In the genomic region with DNA sequence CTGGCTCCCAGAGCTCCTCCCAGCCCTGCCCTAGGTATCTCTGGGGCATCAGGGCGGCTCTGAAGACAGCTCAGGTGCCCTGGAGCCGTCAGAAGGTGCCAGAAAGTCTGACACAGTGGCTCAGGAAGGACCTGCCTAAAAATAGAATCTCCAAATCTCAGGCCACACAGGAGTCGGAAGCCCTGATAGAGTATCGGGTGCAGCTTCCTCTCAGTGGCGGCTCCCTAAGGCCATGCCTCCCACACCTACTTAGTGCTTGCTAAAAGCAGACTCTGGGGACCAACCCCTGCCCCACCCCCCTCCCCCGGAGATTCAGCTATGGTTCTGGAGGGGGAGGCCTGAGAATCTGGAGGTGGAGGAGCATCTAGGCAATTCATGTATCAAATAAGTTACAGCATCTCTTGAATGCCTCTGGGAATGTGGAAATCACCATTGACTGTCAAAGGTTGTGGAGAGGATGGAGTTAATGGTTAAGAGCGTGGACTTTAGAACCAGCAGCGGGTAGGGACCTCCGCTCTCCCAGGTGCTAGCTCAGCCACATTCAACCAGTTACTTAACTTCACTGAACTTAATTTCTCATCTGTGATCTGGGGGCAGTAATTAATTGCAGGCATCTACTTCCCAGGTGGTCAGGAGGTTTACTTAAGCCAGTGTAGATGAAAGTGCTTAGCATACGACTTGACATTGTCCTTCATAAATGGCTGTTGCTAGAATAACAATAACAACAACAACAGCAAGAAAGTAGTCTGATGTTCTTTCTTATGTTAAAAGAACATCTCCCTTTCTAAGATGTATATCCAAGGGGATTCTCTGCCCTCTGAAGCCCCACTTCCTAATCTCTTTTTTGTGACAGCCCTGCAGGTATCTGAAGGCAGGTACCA, we compare ENCODE assay signal across 9 cellular contexts. TPM values are rescaled to one million over a fixed set of nuclear protein-coding genes. Genes with fewer than 3 reads are reported as not detected.
A peak's percentile ranks its signal among the peaks of the same experiment; 100 is the strongest.
DNase-seq lines count a peak whose midpoint lies in the region; ATAC-seq, FAIRE-seq and TF ChIP-seq lines count a peak whose summit lies in the region.
"Had no signal": no experiment of that assay in that cellular context is flagged by ENCODE, and none has a peak within 500 bp of the region (broad histone marks: within the 10 kb centered on the region; RNA-seq: fewer than 3 reads in every experiment).

No MANE protein-coding gene starts in this region.

- H3K27ac ChIP-seq in HEK293 (ENCODE audit: extremely low read depth, low read depth, low read length) (no peak overlapping the region), K562 (ENCODE audit: extremely low read depth, low read depth, low read length) (no peak overlapping the region), mesendoderm (ENCODE audit: low read depth, low read length) (no peak overlapping the region)
- H3K27ac ChIP-seq: vagina had no signal

- intact Hi-C loops in K562 (cut with micrococcal nuclease): no loop called here

- no peak overlapping the region for H2BK15ac ChIP-seq in mesendoderm (replicated peaks; ENCODE audit: low read depth)

- no peak overlapping the region for H3K4ac ChIP-seq in mesendoderm (ENCODE audit: low read depth, low read length)

- H3K9ac ChIP-seq in K562 (ENCODE audit: insufficient read depth in 1 of 2, low read depth in 2 of 2, low read length in 2 of 2) (no peak overlapping the region), mesendoderm (ENCODE audit: low read length) (no peak overlapping the region)

- DNase-seq in GM10266 (ENCODE audit: extremely low spot score): peak; percentile 31
- DNase-seq in K562 (ENCODE audit: extremely low read depth in 1 of 4, low spot score in 3 of 4): no peak
- peak; percentile 68 for DNase-seq in mesendoderm
- DNase-seq in NCI-H1436 treated with DMSO at 0.1 percent for 48 hours (lab: John Stamatoyannopoulos, UW): no peak
- no peak for DNase-seq in dedifferentiated amniotic fluid mesenchymal stem cell (ENCODE audit: extremely low spot score)
- no peak for DNase-seq in SIG-M5 treated with dmso at 0.1 percent for 504 hours (lab: John Stamatoyannopoulos, UW; ENCODE audit: unreplicated experiment)

- no peak overlapping the region for H2AK5ac ChIP-seq in mesendoderm (ENCODE audit: low read length)

- TF ChIP-seq RAD21 in K562 (CRISPR knock-in tag; conservative IDR thresholded peaks at IDR 0.05 in 1 of 2, IDR thresholded peaks at IDR 0.05 in 1 of 2): no peak

- no peaks in the 10 kb centered on the region for H3K79me1 ChIP-seq in mesendoderm (ENCODE audit: low read length)

- CTCF ChIA-PET in HEK293 (lab: Yijun Ruan, JAX): no interaction called here
- CTCF ChIA-PET in K562 (lab: Yijun Ruan, JAX; ENCODE audit: low intra/inter-chr PET ratio): no interaction called here

- no peak overlapping the region for H3K23ac ChIP-seq in mesendoderm (ENCODE audit: low read length)

- no TSS peak for BruUV-seq in K562 (replicated peaks; lab: Mats Ljungman, UMichigan)

- peak; percentile 62; the same call in 2 of the 3 replicates for ATAC-seq in K562
- no peak for ATAC-seq in GM19328 (IDR thresholded peaks at IDR 0.05; ENCODE audit: unreplicated experiment)

- H3K4me3 ChIP-seq in HEK293 (ENCODE audit: low read depth, low read length) (no peak overlapping the region), K562 (no peak overlapping the region), mesendoderm (ENCODE audit: low read length) (no peak overlapping the region)
- H3K4me3 ChIP-seq: vagina had no signal

- H3K4me1 ChIP-seq in HEK293 (ENCODE audit: control insufficient read depth, insufficient read depth, low read length) (0 out of 2 replicates have a peak, but pooled peaks cover 3% of the 10 kb centered on the region), K562 (replicated peaks in 1 of 2; ENCODE audit: control insufficient read depth in 2 of 2, insufficient read depth in 2 of 2, low read length in 2 of 2) (no peaks in the 10 kb centered on the region; a peak in 1 of 5 replicates), mesendoderm (ENCODE audit: control insufficient read depth, low read depth, low read length) (peaks cover 13% of the 10 kb centered on the region)

- no peak for TF ChIP-seq EP300 in K562 (IDR thresholded peaks at IDR 0.05; ENCODE audit: low read length)

- H3K36me3 ChIP-seq in HEK293 (ENCODE audit: control insufficient read depth in 2 of 2, insufficient read depth in 1 of 2, low read length in 2 of 2): no peaks in the 10 kb centered on the region
- no peaks in the 10 kb centered on the region for H3K36me3 ChIP-seq in K562 (ENCODE audit: control insufficient read depth, insufficient read depth, low read length)
- no peaks in the 10 kb centered on the region for H3K36me3 ChIP-seq in mesendoderm (ENCODE audit: control insufficient read depth, insufficient read depth, low read length)
- H3K36me3 ChIP-seq: vagina had no signal

- H3K27me3 ChIP-seq in K562 (ENCODE audit: control insufficient read depth in 2 of 2, insufficient read depth in 2 of 2, low read length in 2 of 2) (peaks cover 9 to 40% of the 10 kb centered on the region in 2 experiments; a peak in 4 of 5 replicates), mesendoderm (ENCODE audit: insufficient read depth, low read length, poor library complexity) (peaks cover 18% of the 10 kb centered on the region)
- H3K27me3 ChIP-seq: vagina had no signal

- H4K8ac ChIP-seq in mesendoderm (ENCODE audit: low read depth, low read length): no peak overlapping the region

- POLR2A ChIA-PET in HEK293 (lab: Yijun Ruan, JAX) (no interaction called here), K562 (lab: Yijun Ruan, JAX) (interaction anchor here (0.6 kb wide), 1 partner anchor 177 kb away, joined by 3 read pairs; no protein-coding TSS in a partner anchor)

- H3K56ac ChIP-seq in mesendoderm (ENCODE audit: low read length): peak overlapping the region; percentile 54

- no peaks in the 10 kb centered on the region for H3K79me2 ChIP-seq in K562 (ENCODE audit: control insufficient read depth, insufficient read depth, low read length)
- H3K79me2 ChIP-seq in mesendoderm (ENCODE audit: control insufficient read depth, insufficient read depth, low read length): no peaks in the 10 kb centered on the region

- H2AFZ ChIP-seq in K562 (ENCODE audit: low read depth, low read length): no peak overlapping the region

- no peak overlapping the region for H2BK120ac ChIP-seq in mesendoderm (ENCODE audit: low read depth, low read length)

- H2BK5ac ChIP-seq in mesendoderm (ENCODE audit: low read length): no peak overlapping the region

- no peak overlapping the region for H3K18ac ChIP-seq in mesendoderm (ENCODE audit: low read length)

- no peaks in the 10 kb centered on the region for H4K20me1 ChIP-seq in K562 (replicated peaks; ENCODE audit: control insufficient read depth, insufficient read depth, low read length)

- no peak overlapping the region for H4K5ac ChIP-seq in mesendoderm (ENCODE audit: low read length)

- no peak overlapping the region for H3K4me2 ChIP-seq in K562 (ENCODE audit: insufficient read depth, low read length)
- H3K4me2 ChIP-seq in mesendoderm (ENCODE audit: low read length): peak overlapping the region; percentile 14

- no peaks in the 10 kb centered on the region for H3K9me1 ChIP-seq in K562 (ENCODE audit: control insufficient read depth, insufficient read depth, low read length)

- TF ChIP-seq POLR2A in K562 (conservative IDR thresholded peaks at IDR 0.05): no peak

- in situ Hi-C loops in K562 (cut with MboI): no loop called here

- no peak for TF ChIP-seq CTCF in GM10266 (IDR thresholded peaks at IDR 0.05; ENCODE audit: control insufficient read depth, insufficient read depth, low read depth, missing control alignments)
- TF ChIP-seq CTCF in HEK293 (tag by site-specific recombination; IDR thresholded peaks at IDR 0.05): no peak
- no peak for TF ChIP-seq CTCF in K562 (IDR thresholded peaks at IDR 0.05 in 2 of 3, conservative IDR thresholded peaks at IDR 0.05 in 1 of 3; ENCODE audit: insufficient read depth in 2 of 3, low read depth in 1 of 3, low read length in 3 of 3)

- no peak for FAIRE-seq in K562 (lab: Jason Lieb, UNC)

- 0% methylated on average over 9 of the region's 10 CpGs for WGBS in K562 (ENCODE audit: insufficient coverage, low coverage, missing lambda C conversion rate)
- WGBS in mesendoderm (ENCODE audit: extremely low coverage, insufficient coverage, low lambda C conversion rate): no CpG with 5 or more reads among the region's 10 CpGs

- H3K9me3 ChIP-seq in HEK293 (ENCODE audit: control insufficient read depth, insufficient read depth, low read depth, low read length) (no peaks in the 10 kb centered on the region), K562 (replicated peaks; ENCODE audit: control insufficient read depth, insufficient read depth, low read depth, low read length) (no peaks in the 10 kb centered on the region)
- H3K9me3 ChIP-seq: vagina had no signal

TF ChIP-seq in HEK293, 187 proteins besides CTCF, POLR2A, EP300 and RAD21 (continues in another document):
- no peak for TF ChIP-seq ZFP37 (tag by site-specific recombination; IDR thresholded peaks at IDR 0.05)
- TF ChIP-seq FEZF1 (tag by site-specific recombination; IDR thresholded peaks at IDR 0.05): no peak
- peak; percentile 69; the same call in 1 of the 2 replicates for TF ChIP-seq EGR2 (tag by site-specific recombination; IDR thresholded peaks at IDR 0.05; ENCODE audit: low read depth)

TF ChIP-seq in K562, 482 proteins besides CTCF, POLR2A, EP300 and RAD21 (continues in another document):
- no peak for TF ChIP-seq HIVEP1 (CRISPR knock-in tag; IDR thresholded peaks at IDR 0.05)
- TF ChIP-seq SMARCC2 (IDR thresholded peaks at IDR 0.05; ENCODE audit: low read depth): no peak
- no peak for TF ChIP-seq NRF1 (conservative IDR thresholded peaks at IDR 0.05 in 1 of 2, IDR thresholded peaks at IDR 0.05 in 1 of 2)

RNA-seq across cellular contexts. Expression of gene MXI1, which starts 38.6 kb away (rescaled TPM):
- 6.0 and 16.1 TPM in 2 replicates for total RNA-seq in K562 (2011; cell fraction: chromatin; rRNA removed; ENCODE audit: low replicate concordance)
- total RNA-seq in K562 (2011; cell fraction: nucleolus; rRNA removed): 4.0 and 5.7 TPM in 2 replicates
- 9.7 and 17.9 TPM in 2 replicates for total RNA-seq in K562 (2011; cell fraction: nucleoplasm; rRNA removed)
- total RNA-seq in K562 (2014; rRNA removed) (14.3 and 18.2 TPM in 2 replicates), K562 (2014; rRNA removed; fragmentation: Illumina TruSeq; extraction: Trizol) (14.8 and 21.2 TPM in 2 replicates), K562 (2015; rRNA removed; fragmentation: Illumina TruSeq; extraction: Trizol) (8.0 and 9.1 TPM in 2 replicates), K562 (2021) (16.4 and 17.8 TPM in 2 replicates)
- polyA plus RNA-seq in K562 (2011; rRNA removed) (23.7 and 24.4 TPM in 2 replicates), K562 (2014; fragmentation: Illumina TruSeq; extraction: Trizol) (13.7 and 17.6 TPM in 2 replicates), K562 (2014; fragmentation: Nextera tagmentation; extraction: Ambion mirVana) (10 to 100 TPM; 11.4 to 15.8 TPM), K562 (2014; rRNA removed) (12.9 and 13.4 TPM in 2 replicates)
- 10.5 and 13.2 TPM in 2 replicates for polyA plus RNA-seq in K562 (2011; cell fraction: cytosol; rRNA removed)
- polyA plus RNA-seq in K562 (2011; cell fraction: nucleus; rRNA removed): 18.3 and 28.9 TPM in 2 replicates
- polyA plus RNA-seq in K562 (2012): 12.3 and 13.1 TPM in 2 replicates
- 27.0 and 27.3 TPM in 2 replicates for polyA minus RNA-seq in K562 (2011; rRNA and poly(A)+ RNA removed)
- polyA minus RNA-seq in K562 (2011; cell fraction: cytosol; rRNA and poly(A)+ RNA removed): 17.8 and 21.1 TPM in 2 replicates
- 5.9 and 12.3 TPM in 2 replicates for polyA minus RNA-seq in K562 (2011; cell fraction: nucleus; rRNA and poly(A)+ RNA removed)
- polyA plus RNA-seq in mesendoderm (2013, experiment 1 of 2): 4.7 TPM
- polyA plus RNA-seq in mesendoderm (2013, experiment 2 of 2): 4.4 TPM

Comparison
In these comparisons a context has a peak if more than half of its experiments do, and no peak if none do; other contexts are left out.
1. DNase-seq: peak in GM10266 (single experiment) and mesendoderm (single experiment); none in K562 (0 of 4), NCI-H1436 treated with DMSO at 0.1 percent for 48 hours (single experiment), dedifferentiated amniotic fluid mesenchymal stem cell (single experiment) and SIG-M5 treated with dmso at 0.1 percent for 504 hours (single experiment).